Comparison of ENCODE assay signal across 1 cellular context in the genomic region with DNA sequence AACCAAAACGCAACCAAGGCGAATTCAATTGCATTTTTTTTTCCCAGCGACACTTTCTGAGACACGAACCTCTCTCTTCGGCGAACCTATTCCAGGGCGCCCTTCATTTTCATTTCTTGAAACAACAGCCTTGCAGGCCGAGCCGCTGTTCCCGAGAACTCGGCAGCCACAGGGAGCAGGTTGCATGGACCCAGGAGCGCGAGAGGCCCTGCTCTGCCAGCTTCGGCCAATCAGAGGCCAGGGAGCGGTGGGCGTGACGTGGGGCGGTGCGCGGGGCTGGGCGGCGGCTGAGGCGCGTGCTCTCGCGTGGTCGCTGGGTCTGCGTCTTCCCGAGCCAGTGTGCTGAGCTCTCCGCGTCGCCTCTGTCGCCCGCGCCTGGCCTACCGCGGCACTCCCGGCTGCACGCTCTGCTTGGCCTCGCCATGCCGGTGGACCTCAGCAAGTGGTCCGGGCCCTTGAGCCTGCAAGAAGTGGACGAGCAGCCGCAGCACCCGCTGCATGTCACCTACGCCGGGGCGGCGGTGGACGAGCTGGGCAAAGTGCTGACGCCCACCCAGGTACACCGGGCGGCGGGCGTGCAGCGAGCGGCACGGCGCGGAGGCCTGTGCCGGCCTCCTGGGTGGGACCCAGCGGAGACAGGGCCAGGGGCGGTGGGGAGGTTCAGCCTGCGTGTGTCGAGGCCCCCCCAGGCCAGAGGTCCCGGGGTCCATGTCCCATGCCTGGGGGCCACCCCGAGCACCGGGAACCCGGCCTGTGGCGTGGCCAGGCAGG.
TF ChIP-seq lines count a peak whose summit lies in the region.

TSS of gene PEBP1 (plus strand) at position 337 of the 771 bp plus-strand sequence. CDS start at position 423, 86 bp downstream.

TF ChIP-seq in K562, 482 proteins besides CTCF, POLR2A, EP300 and RAD21 (continued from another document and continues in another):
- TF ChIP-seq, protein P1, sequence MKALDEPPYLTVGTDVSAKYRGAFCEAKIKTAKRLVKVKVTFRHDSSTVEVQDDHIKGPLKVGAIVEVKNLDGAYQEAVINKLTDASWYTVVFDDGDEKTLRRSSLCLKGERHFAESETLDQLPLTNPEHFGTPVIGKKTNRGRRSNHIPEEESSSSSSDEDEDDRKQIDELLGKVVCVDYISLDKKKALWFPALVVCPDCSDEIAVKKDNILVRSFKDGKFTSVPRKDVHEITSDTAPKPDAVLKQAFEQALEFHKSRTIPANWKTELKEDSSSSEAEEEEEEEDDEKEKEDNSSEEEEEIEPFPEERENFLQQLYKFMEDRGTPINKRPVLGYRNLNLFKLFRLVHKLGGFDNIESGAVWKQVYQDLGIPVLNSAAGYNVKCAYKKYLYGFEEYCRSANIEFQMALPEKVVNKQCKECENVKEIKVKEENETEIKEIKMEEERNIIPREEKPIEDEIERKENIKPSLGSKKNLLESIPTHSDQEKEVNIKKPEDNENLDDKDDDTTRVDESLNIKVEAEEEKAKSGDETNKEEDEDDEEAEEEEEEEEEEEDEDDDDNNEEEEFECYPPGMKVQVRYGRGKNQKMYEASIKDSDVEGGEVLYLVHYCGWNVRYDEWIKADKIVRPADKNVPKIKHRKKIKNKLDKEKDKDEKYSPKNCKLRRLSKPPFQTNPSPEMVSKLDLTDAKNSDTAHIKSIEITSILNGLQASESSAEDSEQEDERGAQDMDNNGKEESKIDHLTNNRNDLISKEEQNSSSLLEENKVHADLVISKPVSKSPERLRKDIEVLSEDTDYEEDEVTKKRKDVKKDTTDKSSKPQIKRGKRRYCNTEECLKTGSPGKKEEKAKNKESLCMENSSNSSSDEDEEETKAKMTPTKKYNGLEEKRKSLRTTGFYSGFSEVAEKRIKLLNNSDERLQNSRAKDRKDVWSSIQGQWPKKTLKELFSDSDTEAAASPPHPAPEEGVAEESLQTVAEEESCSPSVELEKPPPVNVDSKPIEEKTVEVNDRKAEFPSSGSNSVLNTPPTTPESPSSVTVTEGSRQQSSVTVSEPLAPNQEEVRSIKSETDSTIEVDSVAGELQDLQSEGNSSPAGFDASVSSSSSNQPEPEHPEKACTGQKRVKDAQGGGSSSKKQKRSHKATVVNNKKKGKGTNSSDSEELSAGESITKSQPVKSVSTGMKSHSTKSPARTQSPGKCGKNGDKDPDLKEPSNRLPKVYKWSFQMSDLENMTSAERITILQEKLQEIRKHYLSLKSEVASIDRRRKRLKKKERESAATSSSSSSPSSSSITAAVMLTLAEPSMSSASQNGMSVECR (CRISPR knock-in tag; IDR thresholded peaks at IDR 0.05) = peak; percentile 88
- TF ChIP-seq ZNF511 (CRISPR knock-in tag; IDR thresholded peaks at IDR 0.05) (peak; percentile 94), ZFX (CRISPR knock-in tag; IDR thresholded peaks at IDR 0.05) (peak; percentile 98), CHD2 (IDR thresholded peaks at IDR 0.05; ENCODE audit: low read depth, low read length) (peak; percentile 94), HNRNPK (IDR thresholded peaks at IDR 0.05; ENCODE audit: low read depth, low read length, poor library complexity, severe bottlenecking) (no peak), NONO (IDR thresholded peaks at IDR 0.05; ENCODE audit: low read depth in 2 of 2, low read length in 1 of 2) (peak; percentile 58 to 74; a peak in 2 of 4 replicates), TGIF2 (CRISPR knock-in tag; IDR thresholded peaks at IDR 0.05) (peak; percentile 62; the same call in 1 of the 2 replicates), CHD1 (IDR thresholded peaks at IDR 0.05; ENCODE audit: low read length) (no peak), PHF8 (IDR thresholded peaks at IDR 0.05; ENCODE audit: borderline replicate concordance, low read length) (peak; percentile 83; the same call in 1 of the 2 replicates), SIN3A (IDR thresholded peaks at IDR 0.05; ENCODE audit: borderline replicate concordance in 2 of 2, control insufficient read depth in 1 of 2, low read depth in 2 of 2, low read length in 2 of 2) (peak; percentile 74 to 77; a peak in 1 of 4 replicates), ZNF778 (CRISPR knock-in tag; IDR thresholded peaks at IDR 0.05) (no peak), TAF15 (IDR thresholded peaks at IDR 0.05; ENCODE audit: low read depth, low read length) (no peak), ZNF75A (CRISPR knock-in tag; IDR thresholded peaks at IDR 0.05) (no peak), MCM2 (IDR thresholded peaks at IDR 0.05; ENCODE audit: low read depth) (no peak), ZNF76 (CRISPR knock-in tag; IDR thresholded peaks at IDR 0.05; ENCODE audit: borderline replicate concordance) (no peak), KLF10 (CRISPR knock-in tag; IDR thresholded peaks at IDR 0.05) (no peak), ZBTB1 (CRISPR knock-in tag; IDR thresholded peaks at IDR 0.05; ENCODE audit: borderline replicate concordance, low read depth) (peak; percentile 40; the same call in 1 of the 2 replicates), STAT5B (CRISPR knock-in tag; IDR thresholded peaks at IDR 0.05) (no peak), TBL1XR1 (IDR thresholded peaks at IDR 0.05; ENCODE audit: low read length in 2 of 2) (no peak), SP2 (IDR thresholded peaks at IDR 0.05; ENCODE audit: extremely low read depth, low read depth, low read length, poor library complexity, severe bottlenecking) (no peak), MYBL2 (IDR thresholded peaks at IDR 0.05; ENCODE audit: low read depth) (no peak), MYBL2 (CRISPR knock-in tag; IDR thresholded peaks at IDR 0.05; ENCODE audit: borderline replicate concordance) (no peak), MCM5 (IDR thresholded peaks at IDR 0.05; ENCODE audit: low read depth) (no peak), EZH2 (IDR thresholded peaks at IDR 0.05; ENCODE audit: borderline replicate concordance, low read depth, low read length) (no peak)
- TF ChIP-seq, protein P2, sequence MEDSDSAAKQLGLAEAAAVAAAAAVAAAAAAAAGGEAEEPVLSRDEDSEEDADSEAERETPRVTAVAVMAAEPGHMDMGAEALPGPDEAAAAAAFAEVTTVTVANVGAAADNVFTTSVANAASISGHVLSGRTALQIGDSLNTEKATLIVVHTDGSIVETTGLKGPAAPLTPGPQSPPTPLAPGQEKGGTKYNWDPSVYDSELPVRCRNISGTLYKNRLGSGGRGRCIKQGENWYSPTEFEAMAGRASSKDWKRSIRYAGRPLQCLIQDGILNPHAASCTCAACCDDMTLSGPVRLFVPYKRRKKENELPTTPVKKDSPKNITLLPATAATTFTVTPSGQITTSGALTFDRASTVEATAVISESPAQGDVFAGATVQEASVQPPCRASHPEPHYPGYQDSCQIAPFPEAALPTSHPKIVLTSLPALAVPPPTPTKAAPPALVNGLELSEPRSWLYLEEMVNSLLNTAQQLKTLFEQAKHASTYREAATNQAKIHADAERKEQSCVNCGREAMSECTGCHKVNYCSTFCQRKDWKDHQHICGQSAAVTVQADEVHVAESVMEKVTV (CRISPR knock-in tag; IDR thresholded peaks at IDR 0.05) = no peak
- TF ChIP-seq, protein P3, sequence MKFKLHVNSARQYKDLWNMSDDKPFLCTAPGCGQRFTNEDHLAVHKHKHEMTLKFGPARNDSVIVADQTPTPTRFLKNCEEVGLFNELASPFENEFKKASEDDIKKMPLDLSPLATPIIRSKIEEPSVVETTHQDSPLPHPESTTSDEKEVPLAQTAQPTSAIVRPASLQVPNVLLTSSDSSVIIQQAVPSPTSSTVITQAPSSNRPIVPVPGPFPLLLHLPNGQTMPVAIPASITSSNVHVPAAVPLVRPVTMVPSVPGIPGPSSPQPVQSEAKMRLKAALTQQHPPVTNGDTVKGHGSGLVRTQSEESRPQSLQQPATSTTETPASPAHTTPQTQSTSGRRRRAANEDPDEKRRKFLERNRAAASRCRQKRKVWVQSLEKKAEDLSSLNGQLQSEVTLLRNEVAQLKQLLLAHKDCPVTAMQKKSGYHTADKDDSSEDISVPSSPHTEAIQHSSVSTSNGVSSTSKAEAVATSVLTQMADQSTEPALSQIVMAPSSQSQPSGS (CRISPR knock-in tag; IDR thresholded peaks at IDR 0.05) = peak; percentile 44; the same call in 1 of the 2 replicates
- TF ChIP-seq, protein P4, sequence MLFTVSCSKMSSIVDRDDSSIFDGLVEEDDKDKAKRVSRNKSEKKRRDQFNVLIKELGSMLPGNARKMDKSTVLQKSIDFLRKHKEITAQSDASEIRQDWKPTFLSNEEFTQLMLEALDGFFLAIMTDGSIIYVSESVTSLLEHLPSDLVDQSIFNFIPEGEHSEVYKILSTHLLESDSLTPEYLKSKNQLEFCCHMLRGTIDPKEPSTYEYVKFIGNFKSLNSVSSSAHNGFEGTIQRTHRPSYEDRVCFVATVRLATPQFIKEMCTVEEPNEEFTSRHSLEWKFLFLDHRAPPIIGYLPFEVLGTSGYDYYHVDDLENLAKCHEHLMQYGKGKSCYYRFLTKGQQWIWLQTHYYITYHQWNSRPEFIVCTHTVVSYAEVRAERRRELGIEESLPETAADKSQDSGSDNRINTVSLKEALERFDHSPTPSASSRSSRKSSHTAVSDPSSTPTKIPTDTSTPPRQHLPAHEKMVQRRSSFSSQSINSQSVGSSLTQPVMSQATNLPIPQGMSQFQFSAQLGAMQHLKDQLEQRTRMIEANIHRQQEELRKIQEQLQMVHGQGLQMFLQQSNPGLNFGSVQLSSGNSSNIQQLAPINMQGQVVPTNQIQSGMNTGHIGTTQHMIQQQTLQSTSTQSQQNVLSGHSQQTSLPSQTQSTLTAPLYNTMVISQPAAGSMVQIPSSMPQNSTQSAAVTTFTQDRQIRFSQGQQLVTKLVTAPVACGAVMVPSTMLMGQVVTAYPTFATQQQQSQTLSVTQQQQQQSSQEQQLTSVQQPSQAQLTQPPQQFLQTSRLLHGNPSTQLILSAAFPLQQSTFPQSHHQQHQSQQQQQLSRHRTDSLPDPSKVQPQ (CRISPR knock-in tag; IDR thresholded peaks at IDR 0.05; ENCODE audit: borderline replicate concordance) = no peak
- TF ChIP-seq, protein P5, sequence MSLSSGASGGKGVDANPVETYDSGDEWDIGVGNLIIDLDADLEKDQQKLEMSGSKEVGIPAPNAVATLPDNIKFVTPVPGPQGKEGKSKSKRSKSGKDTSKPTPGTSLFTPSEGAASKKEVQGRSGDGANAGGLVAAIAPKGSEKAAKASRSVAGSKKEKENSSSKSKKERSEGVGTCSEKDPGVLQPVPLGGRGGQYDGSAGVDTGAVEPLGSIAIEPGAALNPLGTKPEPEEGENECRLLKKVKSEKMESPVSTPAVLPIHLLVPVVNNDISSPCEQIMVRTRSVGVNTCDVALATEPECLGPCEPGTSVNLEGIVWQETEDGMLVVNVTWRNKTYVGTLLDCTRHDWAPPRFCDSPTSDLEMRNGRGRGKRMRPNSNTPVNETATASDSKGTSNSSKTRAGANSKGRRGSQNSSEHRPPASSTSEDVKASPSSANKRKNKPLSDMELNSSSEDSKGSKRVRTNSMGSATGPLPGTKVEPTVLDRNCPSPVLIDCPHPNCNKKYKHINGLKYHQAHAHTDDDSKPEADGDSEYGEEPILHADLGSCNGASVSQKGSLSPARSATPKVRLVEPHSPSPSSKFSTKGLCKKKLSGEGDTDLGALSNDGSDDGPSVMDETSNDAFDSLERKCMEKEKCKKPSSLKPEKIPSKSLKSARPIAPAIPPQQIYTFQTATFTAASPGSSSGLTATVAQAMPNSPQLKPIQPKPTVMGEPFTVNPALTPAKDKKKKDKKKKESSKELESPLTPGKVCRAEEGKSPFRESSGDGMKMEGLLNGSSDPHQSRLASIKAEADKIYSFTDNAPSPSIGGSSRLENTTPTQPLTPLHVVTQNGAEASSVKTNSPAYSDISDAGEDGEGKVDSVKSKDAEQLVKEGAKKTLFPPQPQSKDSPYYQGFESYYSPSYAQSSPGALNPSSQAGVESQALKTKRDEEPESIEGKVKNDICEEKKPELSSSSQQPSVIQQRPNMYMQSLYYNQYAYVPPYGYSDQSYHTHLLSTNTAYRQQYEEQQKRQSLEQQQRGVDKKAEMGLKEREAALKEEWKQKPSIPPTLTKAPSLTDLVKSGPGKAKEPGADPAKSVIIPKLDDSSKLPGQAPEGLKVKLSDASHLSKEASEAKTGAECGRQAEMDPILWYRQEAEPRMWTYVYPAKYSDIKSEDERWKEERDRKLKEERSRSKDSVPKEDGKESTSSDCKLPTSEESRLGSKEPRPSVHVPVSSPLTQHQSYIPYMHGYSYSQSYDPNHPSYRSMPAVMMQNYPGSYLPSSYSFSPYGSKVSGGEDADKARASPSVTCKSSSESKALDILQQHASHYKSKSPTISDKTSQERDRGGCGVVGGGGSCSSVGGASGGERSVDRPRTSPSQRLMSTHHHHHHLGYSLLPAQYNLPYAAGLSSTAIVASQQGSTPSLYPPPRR (CRISPR knock-in tag; IDR thresholded peaks at IDR 0.05; ENCODE audit: borderline replicate concordance) = no peak
- TF ChIP-seq, protein P6, sequence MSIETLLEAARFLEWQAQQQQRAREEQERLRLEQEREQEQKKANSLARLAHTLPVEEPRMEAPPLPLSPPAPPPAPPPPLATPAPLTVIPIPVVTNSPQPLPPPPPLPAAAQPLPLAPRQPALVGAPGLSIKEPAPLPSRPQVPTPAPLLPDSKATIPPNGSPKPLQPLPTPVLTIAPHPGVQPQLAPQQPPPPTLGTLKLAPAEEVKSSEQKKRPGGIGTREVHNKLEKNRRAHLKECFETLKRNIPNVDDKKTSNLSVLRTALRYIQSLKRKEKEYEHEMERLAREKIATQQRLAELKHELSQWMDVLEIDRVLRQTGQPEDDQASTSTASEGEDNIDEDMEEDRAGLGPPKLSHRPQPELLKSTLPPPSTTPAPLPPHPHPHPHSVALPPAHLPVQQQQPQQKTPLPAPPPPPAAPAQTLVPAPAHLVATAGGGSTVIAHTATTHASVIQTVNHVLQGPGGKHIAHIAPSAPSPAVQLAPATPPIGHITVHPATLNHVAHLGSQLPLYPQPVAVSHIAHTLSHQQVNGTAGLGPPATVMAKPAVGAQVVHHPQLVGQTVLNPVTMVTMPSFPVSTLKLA (conservative IDR thresholded peaks at IDR 0.05) = peak; percentile 88 to 95
- TF ChIP-seq, protein P7, sequence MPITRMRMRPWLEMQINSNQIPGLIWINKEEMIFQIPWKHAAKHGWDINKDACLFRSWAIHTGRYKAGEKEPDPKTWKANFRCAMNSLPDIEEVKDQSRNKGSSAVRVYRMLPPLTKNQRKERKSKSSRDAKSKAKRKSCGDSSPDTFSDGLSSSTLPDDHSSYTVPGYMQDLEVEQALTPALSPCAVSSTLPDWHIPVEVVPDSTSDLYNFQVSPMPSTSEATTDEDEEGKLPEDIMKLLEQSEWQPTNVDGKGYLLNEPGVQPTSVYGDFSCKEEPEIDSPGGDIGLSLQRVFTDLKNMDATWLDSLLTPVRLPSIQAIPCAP (CRISPR knock-in tag; IDR thresholded peaks at IDR 0.05; ENCODE audit: borderline replicate concordance) = peak; percentile 89; the same call in 1 of the 2 replicates
